8 cellular contexts compared by ENCODE assay signal in the genomic region with DNA sequence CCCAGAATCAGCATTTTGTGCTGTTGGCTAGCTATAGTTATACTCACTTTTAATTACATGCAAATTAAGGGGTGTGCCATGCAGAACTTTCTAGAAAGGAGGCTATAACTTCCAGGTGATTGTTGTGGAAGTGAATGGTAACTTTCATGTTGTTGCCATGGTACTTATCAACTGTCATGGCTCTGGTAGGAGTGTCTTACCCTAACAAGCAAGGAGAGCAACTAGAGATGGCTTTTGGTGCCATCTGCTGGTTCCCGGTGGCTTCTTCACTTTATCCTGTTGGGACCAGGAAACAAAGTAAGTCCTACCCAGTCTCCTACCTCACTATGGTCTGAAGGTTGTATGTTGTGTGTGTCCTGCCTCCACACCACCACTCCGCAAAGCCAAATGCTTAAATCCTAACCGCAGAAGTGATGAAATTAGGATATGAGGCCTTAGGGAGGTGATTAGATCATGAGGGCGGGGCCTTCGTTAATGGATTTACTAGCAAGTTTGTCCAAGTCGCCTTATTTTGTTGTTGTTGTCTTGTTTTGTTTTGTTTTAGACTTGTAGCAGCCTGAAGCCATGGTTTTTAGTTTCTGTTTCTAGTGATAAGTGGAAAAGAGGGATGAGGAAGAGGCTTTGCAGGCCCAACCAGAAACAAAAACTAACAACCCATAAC. TPM values are rescaled to one million over a fixed set of nuclear protein-coding genes. Genes with fewer than 3 reads are reported as not detected.
DNase-seq lines count a peak whose midpoint lies in the region; ATAC-seq, FAIRE-seq and TF ChIP-seq lines count a peak whose summit lies in the region.

No MANE protein-coding gene starts in this region.

- H4K20me1 ChIP-seq in keratinocyte (ENCODE audit: control insufficient read depth, extremely low read depth, insufficient read depth, low read length), result no peaks in the 10 kb centered on the region

- DNase-seq in EL (peak; percentile 86), NCI-H510A (lab: John Stamatoyannopoulos, UW) (peak; percentile 66), keratinocyte (ENCODE audit: low read depth, low spot score) (peak; percentile 71)
- peak; percentile 81 for DNase-seq in activated CD4-positive, CD25-positive, alpha-beta regulatory T cell treated with anti-CD3 and anti-CD28 coated beads, Interleukin-2, amount 50 U/mL, for 16 hours (ENCODE audit: low read depth, low spot score)
- DNase-seq in central memory CD4-positive, alpha-beta T cell, result peak; percentile 90
- DNase-seq in stimulated activated CD4-positive, alpha-beta T cell treated with anti-CD3 and anti-CD28 coated beads, Interleukin-1b, Interleukin-23, amount 100 ng/mL, for 24 hours (ENCODE audit: low read depth in 4 of 4, low spot score in 1 of 4), result peak; percentile 50 to 77 (median 62)

- peak overlapping the region; percentile 20 for H3K4me2 ChIP-seq in keratinocyte (ENCODE audit: control insufficient read depth, extremely low read depth, insufficient read depth, low read depth, low read length)

- peak overlapping the region; percentile 67 for H2AFZ ChIP-seq in keratinocyte (ENCODE audit: control insufficient read depth, low read length)

- ATAC-seq in HG03175 (IDR thresholded peaks at IDR 0.05; ENCODE audit: unreplicated experiment) (peak; percentile 56), GM21825 (IDR thresholded peaks at IDR 0.05; ENCODE audit: unreplicated experiment) (no peak)

- H3K9ac ChIP-seq in keratinocyte (ENCODE audit: control insufficient read depth, extremely low read depth, insufficient read depth, low read length), result no peak overlapping the region

- peak; percentile 76 to 95 (median 79) for TF ChIP-seq CTCF in keratinocyte (optimal IDR thresholded peaks at IDR 0.05 in 1 of 3, IDR thresholded peaks at IDR 0.05 in 1 of 3, conservative IDR thresholded peaks at IDR 0.05 in 1 of 3; ENCODE audit: extremely low read depth in 1 of 3, insufficient read depth in 2 of 3, low read length in 3 of 3)

- H3K9me1 ChIP-seq in keratinocyte (ENCODE audit: control insufficient read depth, extremely low read depth, insufficient read depth, low read length), result no peaks in the 10 kb centered on the region

- dilution Hi-C loops in keratinocyte (cut with MboI; ENCODE audit: extremely low pct_ligation_motif_present, low sequenced_read_pairs), result no loop called here

- no peaks in the 10 kb centered on the region for H3K79me2 ChIP-seq in keratinocyte (ENCODE audit: control insufficient read depth, insufficient read depth, low read length)

- no peak overlapping the region for H3K4me3 ChIP-seq in keratinocyte (ENCODE audit: control insufficient read depth in 2 of 3, extremely low read depth in 1 of 3, insufficient read depth in 2 of 3, low read depth in 1 of 3, low read length in 3 of 3)

- peaks cover 13% of the 10 kb centered on the region for H3K4me1 ChIP-seq in keratinocyte (ENCODE audit: control insufficient read depth, extremely low read depth, insufficient read depth, low read length)

- peak overlapping the region; percentile 24 for H3K27ac ChIP-seq in keratinocyte (ENCODE audit: control insufficient read depth, insufficient read depth, low read length)

- no peaks in the 10 kb centered on the region for H3K36me3 ChIP-seq in keratinocyte (ENCODE audit: control insufficient read depth in 2 of 2, extremely low read depth in 1 of 2, insufficient read depth in 2 of 2, low read length in 2 of 2)

- no peaks in the 10 kb centered on the region for H3K27me3 ChIP-seq in keratinocyte (ENCODE audit: control insufficient read depth, extremely low read depth, insufficient read depth, low read length)

- FAIRE-seq in keratinocyte (lab: Jason Lieb, UNC), result peak; percentile 100

- H3K9me3 ChIP-seq in keratinocyte (ENCODE audit: control insufficient read depth, low read depth, low read length), result no peaks in the 10 kb centered on the region

RNA-seq across cellular contexts. Expression of gene FBXL12, which starts 22.6 kb away (rescaled TPM):
- 12.6 to 18.2 TPM (median 17.2 TPM) in 3 replicates for polyA plus RNA-seq in keratinocyte
- polyA plus RNA-seq in keratinocyte (2011; ENCODE audit: low read depth), result 5.2 TPM
- polyA plus RNA-seq in keratinocyte (2011; cell fraction: cytosol; rRNA removed), result 12.8 and 17.6 TPM in 2 replicates
- polyA plus RNA-seq in keratinocyte (2011; cell fraction: nucleus; rRNA removed), result 36.9 and 44.1 TPM in 2 replicates
- 14.4 and 17.1 TPM in 2 replicates for polyA plus RNA-seq in keratinocyte (2012; ENCODE audit: low replicate concordance)
- polyA minus RNA-seq in keratinocyte, result 6.7 to 13.2 TPM (median 9.0 TPM) in 3 replicates
- 19.4 TPM for polyA minus RNA-seq in keratinocyte (2011; cell fraction: cytosol; rRNA and poly(A)+ RNA removed)
- 13.7 and 16.4 TPM in 2 replicates for polyA minus RNA-seq in keratinocyte (2011; cell fraction: nucleus; rRNA and poly(A)+ RNA removed)

RNA-seq across cellular contexts. Expression of gene ZNF846, which starts 27.7 kb away (rescaled TPM):
- polyA plus RNA-seq in keratinocyte, result 3.5 to 8.9 TPM (median 8.0 TPM) in 3 replicates
- polyA plus RNA-seq in keratinocyte (2011; ENCODE audit: low read depth), result 29.5 TPM
- 4.3 and 4.4 TPM in 2 replicates for polyA plus RNA-seq in keratinocyte (2011; cell fraction: cytosol; rRNA removed)
- 21.9 and 22.1 TPM in 2 replicates for polyA plus RNA-seq in keratinocyte (2011; cell fraction: nucleus; rRNA removed)
- polyA plus RNA-seq in keratinocyte (2012; ENCODE audit: low replicate concordance), result 4.2 and 9.5 TPM in 2 replicates
- 2.0 to 11.6 TPM (median 5.5 TPM) in 3 replicates for polyA minus RNA-seq in keratinocyte
- polyA minus RNA-seq in keratinocyte (2011; cell fraction: cytosol; rRNA and poly(A)+ RNA removed), result not detected
- 6.3 and 20.1 TPM in 2 replicates for polyA minus RNA-seq in keratinocyte (2011; cell fraction: nucleus; rRNA and poly(A)+ RNA removed)

RNA-seq across cellular contexts. Expression of gene UBL5, which starts 31.5 kb away (rescaled TPM):
- 995 to 1,153 TPM (median 1,097 TPM) in 3 replicates for polyA plus RNA-seq in keratinocyte
- 149 TPM for polyA plus RNA-seq in keratinocyte (2011; ENCODE audit: low read depth)
- 957 and 1,326 TPM in 2 replicates for polyA plus RNA-seq in keratinocyte (2011; cell fraction: cytosol; rRNA removed)
- polyA plus RNA-seq in keratinocyte (2011; cell fraction: nucleus; rRNA removed), result 394 and 589 TPM in 2 replicates
- polyA plus RNA-seq in keratinocyte (2012; ENCODE audit: low replicate concordance), result 696 and 1,022 TPM in 2 replicates
- 77.0 to 258 TPM (median 227 TPM) in 3 replicates for polyA minus RNA-seq in keratinocyte
- polyA minus RNA-seq in keratinocyte (2011; cell fraction: cytosol; rRNA and poly(A)+ RNA removed), result 195 TPM
- 30.7 and 54.1 TPM in 2 replicates for polyA minus RNA-seq in keratinocyte (2011; cell fraction: nucleus; rRNA and poly(A)+ RNA removed)

RNA-seq across cellular contexts. Expression of gene PIN1, which starts 38.9 kb away (rescaled TPM):
- 39.8 to 53.3 TPM (median 45.2 TPM) in 3 replicates for polyA plus RNA-seq in keratinocyte
- polyA plus RNA-seq in keratinocyte (2011; ENCODE audit: low read depth), result 25.7 TPM
- 18.5 and 58.6 TPM in 2 replicates for polyA plus RNA-seq in keratinocyte (2011; cell fraction: cytosol; rRNA removed)
- 23.8 and 29.8 TPM in 2 replicates for polyA plus RNA-seq in keratinocyte (2011; cell fraction: nucleus; rRNA removed)
- 30.2 and 65.5 TPM in 2 replicates for polyA plus RNA-seq in keratinocyte (2012; ENCODE audit: low replicate concordance)
- polyA minus RNA-seq in keratinocyte, result 7.7 to 15.4 TPM (median 12.5 TPM) in 3 replicates
- 44.5 TPM for polyA minus RNA-seq in keratinocyte (2011; cell fraction: cytosol; rRNA and poly(A)+ RNA removed)
- polyA minus RNA-seq in keratinocyte (2011; cell fraction: nucleus; rRNA and poly(A)+ RNA removed), result 10.5 and 12.2 TPM in 2 replicates
